16 cellular contexts compared by ENCODE assay signal in genomic region chr10:103640436-103641181, GRCh38.
A peak's percentile ranks its signal among the peaks of the same experiment; 100 is the strongest.
DNase-seq lines count a peak whose midpoint lies in the region; ATAC-seq and TF ChIP-seq lines count a peak whose summit lies in the region.
"Had no signal": no experiment of that assay in that cellular context is flagged by ENCODE, and none has a peak within 500 bp of the region (broad histone marks: within the 10 kb centered on the region; RNA-seq: fewer than 3 reads in every experiment).

No MANE protein-coding gene starts in this region.

- H3K9me3 ChIP-seq in esophagus muscularis mucosa (no peaks in the 10 kb centered on the region), lung (ENCODE audit: control insufficient read depth in 2 of 2, insufficient read depth in 1 of 2, low read length in 1 of 2) (no peaks in the 10 kb centered on the region), testis (no peaks in the 10 kb centered on the region)

- H3K36me3 ChIP-seq in esophagus muscularis mucosa = peaks cover 0 to 3% (median 0%) of the 10 kb centered on the region in 4 donors
- H3K36me3 ChIP-seq in lung (ENCODE audit: control insufficient read depth in 2 of 2, insufficient read depth in 2 of 2, low read length in 2 of 2) = peaks cover 3 to 8% of the 10 kb centered on the region in 2 donors
- no peaks in the 10 kb centered on the region for H3K36me3 ChIP-seq in testis (ENCODE audit: low read depth, missing control alignments)

- peak; percentile 58 to 86 for DNase-seq in NCI-H446 (lab: John Stamatoyannopoulos, UW)
- DNase-seq in esophagus muscularis mucosa (ENCODE audit: extremely low spot score) = no peak
- no peak for DNase-seq in lung (ENCODE audit: low spot score)
- DNase-seq in testis = peak; percentile 74
- no peak for DNase-seq in SIG-M5 (lab: John Stamatoyannopoulos, UW)
- DNase-seq: activated CD4-positive, alpha-beta T cell treated with anti-CD3 and anti-CD28 coated beads, Interleukin-2, amount 10 ng/mL, durations not matched to agents 24 days and 14 days; activated naive CD8-positive, alpha-beta T cell treated with anti-CD3 and anti-CD28 coated beads, Interleukin-2, amount 10 ng/mL, durations not matched to agents 7 days and 5 days; activated T-cell treated with anti-CD3 and anti-CD28 coated beads, Interleukin-2, amount 50 U/mL, for 1 hour; DMS79 treated with DMSO at 0.1 percent for 48 hours; erythroblast; mammary epithelial cell; NCI-H1436; RPMI8226 had no signal

- H3K4me1 ChIP-seq in esophagus muscularis mucosa (peaks cover 60 to 100% (median 89%) of the 10 kb centered on the region in 4 donors), lung (ENCODE audit: control insufficient read depth in 2 of 2, insufficient read depth in 2 of 2, low read length in 2 of 2) (peaks cover 9 to 18% of the 10 kb centered on the region in 2 donors), testis (peaks cover 44% of the 10 kb centered on the region)

- no peak overlapping the region for H3K4me3 ChIP-seq in esophagus muscularis mucosa
- no peak overlapping the region for H3K4me3 ChIP-seq in lung
- H3K4me3 ChIP-seq in testis = no peak overlapping the region

- no peak for TF ChIP-seq CTCF in esophagus muscularis mucosa (IDR thresholded peaks at IDR 0.05)
- TF ChIP-seq CTCF in lung (IDR thresholded peaks at IDR 0.05; ENCODE audit: control extremely low read depth, extremely low read depth) = no peak
- no peak for TF ChIP-seq CTCF in testis (IDR thresholded peaks at IDR 0.05)

- ATAC-seq in lung (ENCODE audit: insufficient read depth, low FRiP score) = no peak
- no peak for ATAC-seq in HG02610 (IDR thresholded peaks at IDR 0.05; ENCODE audit: unreplicated experiment)
- no peak for ATAC-seq in HG02678 (IDR thresholded peaks at IDR 0.05; ENCODE audit: unreplicated experiment)
- ATAC-seq in HG03520 (IDR thresholded peaks at IDR 0.05; ENCODE audit: unreplicated experiment) = no peak

- WGBS in esophagus muscularis mucosa = 47% methylated on average over 11 of the region's 11 CpGs
- WGBS in lung, 2 donors = 74 to 84% methylated on average over 11 of the region's 11 CpGs
- WGBS in testis, 2 donors = 48 to 59% methylated on average over 10 to 11 of the region's 11 CpGs

- TF ChIP-seq POLR2A in esophagus muscularis mucosa (IDR thresholded peaks at IDR 0.05; ENCODE audit: low read depth) = no peak
- no peak for TF ChIP-seq POLR2A in testis (IDR thresholded peaks at IDR 0.05)

- no peaks in the 10 kb centered on the region for H3K27me3 ChIP-seq in esophagus muscularis mucosa
- no peaks in the 10 kb centered on the region for H3K27me3 ChIP-seq in lung (ENCODE audit: control insufficient read depth, insufficient read depth)
- H3K27me3 ChIP-seq in testis = no peaks in the 10 kb centered on the region

- intact Hi-C loops in esophagus muscularis mucosa (cut with DNase I) (no loop called here), testis (cut with DNase I; ENCODE audit: low total_unique reads) (no loop called here)

- TF ChIP-seq EP300 in esophagus muscularis mucosa (IDR thresholded peaks at IDR 0.05) = no peak

- peak overlapping the region; percentile 40 to 67 (median 51) for H3K27ac ChIP-seq in esophagus muscularis mucosa (replicated peaks in 1 of 4)
- H3K27ac ChIP-seq in lung (ENCODE audit: low read depth in 1 of 2, low read length in 1 of 2) = peak overlapping the region; percentile 24 to 32
- H3K27ac ChIP-seq in testis = no peak overlapping the region

Comparison
In these comparisons a context has a peak if more than half of its experiments do, and no peak if none do; other contexts are left out.
1. DNase-seq: peak in NCI-H446 (2 of 2) and testis (single experiment); none in esophagus muscularis mucosa (single experiment), lung (single experiment) and SIG-M5 (single experiment).
2. H3K27ac ChIP-seq: peak in esophagus muscularis mucosa (4 of 4) and lung (2 of 2); none in testis (0 of 2).